Comparison of ENCODE assay signal across 33 cellular contexts in genomic region chr7:88338521-88338920, GRCh38. TPM values are rescaled to one million over a fixed set of nuclear protein-coding genes. Genes with fewer than 3 reads are reported as not detected.
DNase-seq lines count a peak whose midpoint lies in the region; ATAC-seq, FAIRE-seq and TF ChIP-seq lines count a peak whose summit lies in the region.
"Had no signal": no experiment of that assay in that cellular context is flagged by ENCODE, and none has a peak within 500 bp of the region (broad histone marks: within the 10 kb centered on the region; RNA-seq: fewer than 3 reads in every experiment).

No MANE protein-coding gene starts in this region.

- H3K27ac Mint-ChIP-seq in CD8-positive, alpha-beta memory T cell, result no peak overlapping the region
- H3K27ac Mint-ChIP-seq: CD4-positive, alpha-beta memory T cell; H9 had no signal

- 85% methylated on average over 6 of the region's 6 CpGs for WGBS in liver
- 34% methylated on average over 6 of the region's 6 CpGs for WGBS in HepG2 (ENCODE audit: low lambda C conversion rate)
- WGBS in adrenal gland, 4 donors, result 84 to 95% (median 88%) methylated on average over 6 of the region's 6 CpGs
- 69% methylated on average over 6 of the region's 6 CpGs for WGBS in right lobe of liver (ENCODE audit: insufficient coverage, low coverage, low lambda C conversion rate, missing lambda C conversion rate)

- no peak for TF ChIP-seq POLR2A in HepG2 (IDR thresholded peaks at IDR 0.05; ENCODE audit: insufficient read depth in 1 of 2, low read depth in 2 of 2, low read length in 2 of 2)
- no peak for TF ChIP-seq POLR2A in adrenal gland (IDR thresholded peaks at IDR 0.05)
- no peak for TF ChIP-seq POLR2A in right lobe of liver (IDR thresholded peaks at IDR 0.05)

- intact Hi-C loops in HepG2 (cut with micrococcal nuclease; ENCODE audit: unreplicated experiment), result no loop called here
- intact Hi-C loops in adrenal gland (cut with DNase I), result no loop called here
- intact Hi-C loops in right lobe of liver (cut with DNase I), result no loop called here

- H3K36me3 ChIP-seq in liver (ENCODE audit: control insufficient read depth in 4 of 4, insufficient read depth in 3 of 4, low read depth in 1 of 4, low read length in 3 of 4) (no peaks in the 10 kb centered on the region), HepG2 (replicated peaks in 1 of 2; ENCODE audit: control insufficient read depth in 1 of 2, insufficient read depth in 2 of 2, low read length in 2 of 2) (no peaks in the 10 kb centered on the region), adrenal gland (replicated peaks in 1 of 2) (no peaks in the 10 kb centered on the region), right lobe of liver (no peaks in the 10 kb centered on the region), subcutaneous abdominal adipose tissue (ENCODE audit: control insufficient read depth in 5 of 5, insufficient read depth in 5 of 5, low read length in 5 of 5) (no peaks in the 10 kb centered on the region)
- no peaks in the 10 kb centered on the region for H3K36me3 ChIP-seq in CD8-positive, alpha-beta memory T cell (ENCODE audit: insufficient read depth, low read length)

- peaks cover 11 to 20% of the 10 kb centered on the region in 2 donors for H3K27me3 Mint-ChIP-seq in CD8-positive, alpha-beta memory T cell

- in situ Hi-C loops in HepG2 (cut with HindIII; ENCODE audit: extremely low pct_ligation_motif_present, low pct_unique_long_range_greater_than_20kb), result no loop called here

- H3K4me1 ChIP-seq in liver (ENCODE audit: control insufficient read depth in 4 of 4, insufficient read depth in 4 of 4, low read length in 3 of 4) (peaks cover 0 to 7% (median 1%) of the 10 kb centered on the region in 4 donors), HepG2 (ENCODE audit: insufficient read depth, low read length) (no peaks in the 10 kb centered on the region), adrenal gland (replicated peaks in 1 of 2) (peaks cover 12 to 16% of the 10 kb centered on the region in 2 donors), right lobe of liver (peaks cover 0 to 15% (median 3%) of the 10 kb centered on the region in 4 donors), subcutaneous abdominal adipose tissue (ENCODE audit: control insufficient read depth in 5 of 5, insufficient read depth in 5 of 5, low read length in 5 of 5) (no peaks in the 10 kb centered on the region)
- no peaks in the 10 kb centered on the region for H3K4me1 ChIP-seq in CD8-positive, alpha-beta memory T cell (ENCODE audit: insufficient read depth, low read length)
- H3K4me1 ChIP-seq: A549, Caco-2 had no signal

- ATAC-seq in HepG2, result no peak
- ATAC-seq in right lobe of liver, result no peak
- ATAC-seq in HG03196 (IDR thresholded peaks at IDR 0.05; ENCODE audit: unreplicated experiment), result no peak
- no peak for ATAC-seq in GM21529 (IDR thresholded peaks at IDR 0.05; ENCODE audit: unreplicated experiment)
- ATAC-seq: A549, PC-3 had no signal

- H3K9ac ChIP-seq in liver (ENCODE audit: low read depth in 1 of 2, low read length in 2 of 2) (no peak overlapping the region), HepG2 (ENCODE audit: insufficient read depth, low read depth, low read length) (no peak overlapping the region), subcutaneous abdominal adipose tissue (ENCODE audit: low read length in 5 of 5) (no peak overlapping the region)

- BruUV-seq in HepG2 (replicated peaks; lab: Mats Ljungman, UMichigan), result no TSS peak

- no peak overlapping the region for H3K4me2 ChIP-seq in HepG2 (ENCODE audit: low read depth, low read length)
- H3K4me2 ChIP-seq: A549 had no signal

- no peaks in the 10 kb centered on the region for H4K20me1 ChIP-seq in HepG2 (ENCODE audit: insufficient read depth, low read length)

- TF ChIP-seq RAD21 in liver (IDR thresholded peaks at IDR 0.05) (no peak), HepG2 (CRISPR knock-in tag; IDR thresholded peaks at IDR 0.05) (no peak)

- H3K9me3 Mint-ChIP-seq in CD8-positive, alpha-beta memory T cell, result no peaks in the 10 kb centered on the region
- H3K9me3 Mint-ChIP-seq: CD4-positive, alpha-beta memory T cell; H9 had no signal

- H3K4me3 ChIP-seq in liver (ENCODE audit: low read depth in 1 of 3, low read length in 3 of 3), result no peak overlapping the region
- H3K4me3 ChIP-seq in HepG2 (replicated peaks in 1 of 3; ENCODE audit: insufficient read depth in 1 of 3, low read depth in 2 of 3, low read length in 3 of 3), result no peak overlapping the region
- no peak overlapping the region for H3K4me3 ChIP-seq in adrenal gland
- no peak overlapping the region for H3K4me3 ChIP-seq in right lobe of liver
- no peak overlapping the region for H3K4me3 ChIP-seq in subcutaneous abdominal adipose tissue (ENCODE audit: low read depth in 1 of 5, low read length in 5 of 5)
- no peak overlapping the region for H3K4me3 ChIP-seq in CD8-positive, alpha-beta memory T cell (ENCODE audit: low read length)
- H3K4me3 ChIP-seq: A549 had no signal

- no peaks in the 10 kb centered on the region for H3K4me1 Mint-ChIP-seq in CD8-positive, alpha-beta memory T cell
- H3K4me1 Mint-ChIP-seq: CD4-positive, alpha-beta memory T cell; H9 had no signal

- H3K27me3 ChIP-seq in liver (ENCODE audit: control insufficient read depth in 4 of 4, insufficient read depth in 4 of 4, low read length in 3 of 4), result no peaks in the 10 kb centered on the region
- H3K27me3 ChIP-seq in HepG2 (ENCODE audit: control insufficient read depth in 1 of 2, insufficient read depth in 2 of 2, low read length in 2 of 2), result peaks cover 0 to 4% of the 10 kb centered on the region in 2 experiments; a peak in 1 of 5 replicates
- H3K27me3 ChIP-seq in adrenal gland, result no peaks in the 10 kb centered on the region
- H3K27me3 ChIP-seq in right lobe of liver, result no peaks in the 10 kb centered on the region
- H3K27me3 ChIP-seq in subcutaneous abdominal adipose tissue (ENCODE audit: control insufficient read depth in 5 of 5, insufficient read depth in 4 of 5, low read length in 5 of 5), result no peaks in the 10 kb centered on the region
- H3K27me3 ChIP-seq in CD8-positive, alpha-beta memory T cell (ENCODE audit: insufficient read depth, low read length, poor library complexity, severe bottlenecking), result no peaks in the 10 kb centered on the region

- H3K79me2 ChIP-seq in HepG2 (ENCODE audit: insufficient read depth, low read length), result no peaks in the 10 kb centered on the region

- no peak for TF ChIP-seq EP300 in HepG2 (IDR thresholded peaks at IDR 0.05; ENCODE audit: low read depth in 2 of 2, low read length in 2 of 2)
- TF ChIP-seq EP300 in HepG2 (CRISPR knock-in tag; IDR thresholded peaks at IDR 0.05; ENCODE audit: borderline replicate concordance), result no peak

- POLR2A ChIA-PET in HepG2 (lab: Yijun Ruan, JAX), result no interaction called here
- POLR2A ChIA-PET in CD8-positive, alpha-beta memory T cell (lab: Charles Lee), result no interaction called here

- CTCF ChIA-PET in HepG2 (lab: Yijun Ruan, JAX; ENCODE audit: low intra/inter-chr PET ratio, low total read pairs), result no interaction called here
- CTCF ChIA-PET in CD8-positive, alpha-beta memory T cell (lab: Charles Lee), result no interaction called here

- H3K4me3 Mint-ChIP-seq in CD8-positive, alpha-beta memory T cell, result no peak overlapping the region
- H3K4me3 Mint-ChIP-seq: CD4-positive, alpha-beta memory T cell; H9 had no signal

- H3K36me3 Mint-ChIP-seq in CD8-positive, alpha-beta memory T cell, result no peaks in the 10 kb centered on the region
- H3K36me3 Mint-ChIP-seq: CD4-positive, alpha-beta memory T cell had no signal

- TF ChIP-seq CTCF in liver (IDR thresholded peaks at IDR 0.05; ENCODE audit: low read depth, low read length, missing input control), result no peak
- TF ChIP-seq CTCF in HepG2 (CRISPR knock-in tag; IDR thresholded peaks at IDR 0.05), result no peak
- TF ChIP-seq CTCF in adrenal gland (IDR thresholded peaks at IDR 0.05), result no peak
- no peak for TF ChIP-seq CTCF in right lobe of liver (IDR thresholded peaks at IDR 0.05)

- H3K27ac ChIP-seq in liver (ENCODE audit: low read depth in 1 of 2, low read length in 2 of 2), result peak overlapping the region; percentile 29 to 55
- no peak overlapping the region for H3K27ac ChIP-seq in HepG2 (ENCODE audit: extremely low read length, insufficient read depth, low read length)
- H3K27ac ChIP-seq in adrenal gland, result peak overlapping the region in 4 of 5 donors; percentile 16 to 50 (median 30)
- peak overlapping the region in 2 of 3 donors; percentile 5 to 42 for H3K27ac ChIP-seq in right lobe of liver
- peak overlapping the region; percentile 33 for H3K27ac ChIP-seq in subcutaneous abdominal adipose tissue (ENCODE audit: low read depth, low read length)
- no peak overlapping the region for H3K27ac ChIP-seq in CD8-positive, alpha-beta memory T cell (ENCODE audit: low read depth, low read length)
- H3K27ac ChIP-seq: A549 had no signal

- no peaks in the 10 kb centered on the region for H3K9me3 ChIP-seq in liver (ENCODE audit: control insufficient read depth in 4 of 4, low read length in 3 of 4)
- H3K9me3 ChIP-seq in HepG2 (ENCODE audit: low read length), result no peaks in the 10 kb centered on the region
- H3K9me3 ChIP-seq in adrenal gland (replicated peaks in 1 of 3), result no peaks in the 10 kb centered on the region
- H3K9me3 ChIP-seq in right lobe of liver, result no peaks in the 10 kb centered on the region
- no peaks in the 10 kb centered on the region for H3K9me3 ChIP-seq in subcutaneous abdominal adipose tissue (ENCODE audit: control insufficient read depth in 5 of 5, low read length in 5 of 5)
- H3K9me3 ChIP-seq in CD8-positive, alpha-beta memory T cell (ENCODE audit: low read length), result no peaks in the 10 kb centered on the region
- H3K9me3 ChIP-seq: A549, Caco-2 had no signal

- no peak for DNase-seq in HepG2 (ENCODE audit: low spot score)
- no peak for DNase-seq in adrenal gland
- no peak for DNase-seq in right lobe of liver
- DNase-seq in CD8-positive, alpha-beta memory T cell, result no peak
- DNase-seq: C1 segment of cervical spinal cord; Caco-2; CD4-positive, alpha-beta memory T cell; DMS 273 treated with DMSO at 0.1 percent for 48 hours; DMS79; EL; GDM1; H9; KBM-7; MV-4-11; NCI-H1105 treated with DMSO at 0.1 percent for 48 hours; NCI-H2029; NCI-H446; NCI-H524 treated with DMSO at 0.1 percent for 48 hours; NCI-H774; NK-92 treated with Interleukin-12 subunit alpha and Interleukin-12 subunit beta, amount 100 ng/mL, for 24 hours; PC-3; Right ventricle myocardium superior had no signal

- no peak for FAIRE-seq in HepG2 (lab: Jason Lieb, UNC)
- FAIRE-seq: GM12891, GM19239, HTR-8/SVneo had no signal

- H2AFZ ChIP-seq in HepG2 (ENCODE audit: low read length), result no peak overlapping the region

RNA-seq across cellular contexts. Expression of gene STEAP4, which starts 31.8 kb away (rescaled TPM):
- total RNA-seq in liver, result 10 to 100 TPM in 1 of 2 donors, 1 to 10 TPM in 1; 3.7 to 43.8 TPM
- polyA plus RNA-seq in liver, result 10 to 100 TPM in 1 of 2 donors, 1 to 10 TPM in 1; 8.7 to 16.9 TPM
- total RNA-seq in HepG2 (2016; rRNA removed; fragmentation: Illumina TruSeq; extraction: Trizol), result not detected in 2 replicates
- not detected in 2 replicates for total RNA-seq in HepG2 (2016; cell fraction: cytosol; rRNA removed; fragmentation: Illumina TruSeq; extraction: Trizol; ENCODE audit: low read depth)
- not detected in 2 replicates for total RNA-seq in HepG2 (2016; cell fraction: insoluble cytoplasmic fraction; rRNA removed; fragmentation: Illumina TruSeq; extraction: Trizol)
- total RNA-seq in HepG2 (2016; cell fraction: membrane; rRNA removed; fragmentation: Illumina TruSeq; extraction: Trizol), result not detected in 2 replicates
- total RNA-seq in HepG2 (2016; cell fraction: nucleus; rRNA removed; fragmentation: Illumina TruSeq; extraction: Trizol), result not detected in 2 replicates
- polyA plus RNA-seq in HepG2 (2011; rRNA removed), result not detected in 2 replicates
- not detected in 2 replicates for polyA plus RNA-seq in HepG2 (2011; cell fraction: cytosol; rRNA removed)
- polyA plus RNA-seq in HepG2 (2011; cell fraction: nucleus; rRNA removed), result not detected in 2 replicates
- not detected in 2 replicates for polyA plus RNA-seq in HepG2 (2012)
- polyA plus RNA-seq in HepG2 (2016; cell fraction: cytosol; fragmentation: Illumina TruSeq; extraction: Trizol; ENCODE audit: low read depth), result not detected in 2 replicates
- polyA plus RNA-seq in HepG2 (2016; cell fraction: insoluble cytoplasmic fraction; fragmentation: Illumina TruSeq; extraction: Trizol; ENCODE audit: low read depth), result not detected in 2 replicates
- not detected in 2 replicates for polyA plus RNA-seq in HepG2 (2016; cell fraction: membrane; fragmentation: Illumina TruSeq; extraction: Trizol; ENCODE audit: low read depth)
- polyA plus RNA-seq in HepG2 (2016; cell fraction: nucleus; fragmentation: Illumina TruSeq; extraction: Trizol; ENCODE audit: insufficient read depth, low read depth), result not detected in 2 replicates
- 19.2 TPM in 1 of 2 replicates, not detected in the other for polyA minus RNA-seq in HepG2 (2011; rRNA and poly(A)+ RNA removed; ENCODE audit: low replicate concordance)
- not detected in 2 replicates for polyA minus RNA-seq in HepG2 (2011; cell fraction: cytosol; rRNA and poly(A)+ RNA removed)
- polyA minus RNA-seq in HepG2 (2011; cell fraction: nucleus; rRNA and poly(A)+ RNA removed), result not detected in 2 replicates
- 100 to 1,000 TPM in 7 of 8 donors, 10 to 100 TPM in 1; 53.6 to 338 (median 261) TPM for total RNA-seq in adrenal gland
- 100 to 1,000 TPM in 1 of 3 donors, 10 to 100 TPM in 2; 18.0 to 200 (median 30.0) TPM for polyA plus RNA-seq in adrenal gland
- 100 to 1,000 TPM in 1 of 6 experiments, 10 to 100 TPM in 5; 16.3 to 158 (median 22.9) TPM for total RNA-seq in right lobe of liver
- total RNA-seq in CD8-positive, alpha-beta memory T cell, result not detected
- not detected for polyA plus RNA-seq in CD8-positive, alpha-beta memory T cell
- total RNA-seq: Caco-2; CD4-positive, alpha-beta memory T cell; H9; MCF 10A; RPMI7951; SK-MEL-5 had no signal
- polyA plus RNA-seq: A549; CD4-positive, alpha-beta memory T cell had no signal

Comparison
In these comparisons a context has a peak if more than half of its experiments do, and no peak if none do; other contexts are left out.
1. H3K27ac ChIP-seq: peak in liver (2 of 2), adrenal gland (4 of 5), right lobe of liver (2 of 3) and subcutaneous abdominal adipose tissue (single experiment); none in HepG2 (single experiment) and CD8-positive, alpha-beta memory T cell (single experiment).
2. RNA of gene STEAP4, which starts 31.8 kb away (total RNA-seq): 53.6 to 338 TPM in adrenal gland, 3.7 to 43.8 TPM in liver and 16.3 to 158 TPM in right lobe of liver; not detected in CD8-positive, alpha-beta memory T cell and not detected in HepG2; every median in the first group is over 4 times any median in the second.